Comparison of ENCODE assay signal across 8 cellular contexts in genomic region chr1:211676106-211676583, GRCh38. TPM values are rescaled to one million over a fixed set of nuclear protein-coding genes. Genes with fewer than 3 reads are reported as not detected.
DNase-seq lines count a peak whose midpoint lies in the region; ATAC-seq, FAIRE-seq and TF ChIP-seq lines count a peak whose summit lies in the region.

No MANE protein-coding gene starts in this region.

- H3K9me1 ChIP-seq in K562 (ENCODE audit: control insufficient read depth, insufficient read depth, low read length), result no peaks in the 10 kb centered on the region

- 16% methylated on average over 15 of the region's 19 CpGs for WGBS in K562 (ENCODE audit: insufficient coverage, low coverage, missing lambda C conversion rate)
- WGBS in mesodermal cell (ENCODE audit: insufficient coverage in 2 of 2), 2 experiments, result 34 to 47% methylated on average over 12 to 13 of the region's 19 CpGs
- 32% methylated on average over 19 of the region's 19 CpGs for WGBS in urinary bladder

- no peak for TF ChIP-seq POLR2A in K562 (conservative IDR thresholded peaks at IDR 0.05)

- no peaks in the 10 kb centered on the region for H3K9me3 ChIP-seq in cardiac muscle cell (ENCODE audit: low read depth)
- H3K9me3 ChIP-seq in K562 (replicated peaks; ENCODE audit: control insufficient read depth, insufficient read depth, low read depth, low read length), result no peaks in the 10 kb centered on the region
- H3K9me3 ChIP-seq in mesodermal cell (ENCODE audit: control insufficient read depth, low read length), result no peaks in the 10 kb centered on the region

- no peak for TF ChIP-seq EP300 in K562 (IDR thresholded peaks at IDR 0.05; ENCODE audit: low read length)

- intact Hi-C loops in left cardiac atrium (cut with DNase I), result no loop called here
- intact Hi-C loops in K562 (cut with micrococcal nuclease), result loop anchor here (5.0 kb wide), 1 partner anchor 616 kb away; no protein-coding TSS in a partner anchor

- H3K4me3 ChIP-seq in cardiac muscle cell (peak overlapping the region; percentile 53), K562 (peak overlapping the region; percentile 75), mesodermal cell (ENCODE audit: extremely low read depth, insufficient read depth, low read length, poor library complexity, severe bottlenecking) (peak overlapping the region; percentile 77), urinary bladder (ENCODE audit: low read depth, low read length) (peak overlapping the region; percentile 42)

- DNase-seq in cardiac muscle cell (ENCODE audit: low read depth in 1 of 2, low spot score in 1 of 2) (no peak), left cardiac atrium (no peak), K562 (ENCODE audit: extremely low read depth in 1 of 4, low spot score in 3 of 4) (no peak), mucosa of gallbladder (ENCODE audit: low spot score) (no peak)
- no peak for DNase-seq in stimulated activated CD4-positive, alpha-beta T cell treated with anti-CD3 and anti-CD28 coated beads, Interleukin-2, amount 100 ng/mL, for 24 hours

- ATAC-seq in left cardiac atrium, result no peak
- no peak for ATAC-seq in K562
- no peak for ATAC-seq in GM18867 (IDR thresholded peaks at IDR 0.05; ENCODE audit: unreplicated experiment)

- TF ChIP-seq CTCF in cardiac muscle cell (IDR thresholded peaks at IDR 0.05; ENCODE audit: low read depth, low read length) (no peak), K562 (IDR thresholded peaks at IDR 0.05 in 2 of 3, conservative IDR thresholded peaks at IDR 0.05 in 1 of 3; ENCODE audit: insufficient read depth in 2 of 3, low read depth in 1 of 3, low read length in 3 of 3) (no peak)

- H2AFZ ChIP-seq in K562 (ENCODE audit: low read depth, low read length), result peak overlapping the region; percentile 90

- H3K27me3 ChIP-seq in cardiac muscle cell, result no peaks in the 10 kb centered on the region
- no peaks in the 10 kb centered on the region for H3K27me3 ChIP-seq in K562 (ENCODE audit: control insufficient read depth in 2 of 2, insufficient read depth in 2 of 2, low read length in 2 of 2)

- in situ Hi-C loops in K562 (cut with MboI), result loop anchor here (5.0 to 25.0 kb wide), 3 partner anchors 361 to 776 kb away; partner anchors contain the start of genes DTL and INTS7

- POLR2A ChIA-PET in K562 (lab: Yijun Ruan, JAX), result interaction anchor here (0.5 to 2.5 kb wide), 13 partner anchors 9 to 781 kb away, joined by 3 to 25 read pairs (median 5); partner anchors contain the start of genes DTL and INTS7

- peaks cover 22% of the 10 kb centered on the region for H3K79me2 ChIP-seq in K562 (ENCODE audit: control insufficient read depth, insufficient read depth, low read length)

- no TSS peak for BruUV-seq in K562 (replicated peaks; lab: Mats Ljungman, UMichigan)

- H3K4me1 ChIP-seq in cardiac muscle cell (ENCODE audit: low read depth) (peaks cover 6% of the 10 kb centered on the region), K562 (replicated peaks in 1 of 2; ENCODE audit: control insufficient read depth in 2 of 2, insufficient read depth in 2 of 2, low read length in 2 of 2) (peaks cover 10 to 16% of the 10 kb centered on the region in 2 experiments; a peak in 4 of 5 replicates), mesodermal cell (ENCODE audit: control insufficient read depth, insufficient read depth, low read length, poor library complexity, severe bottlenecking) (no peaks in the 10 kb centered on the region), urinary bladder (ENCODE audit: insufficient read depth) (no peaks in the 10 kb centered on the region)

- no peak for TF ChIP-seq RAD21 in K562 (CRISPR knock-in tag; conservative IDR thresholded peaks at IDR 0.05 in 1 of 2, IDR thresholded peaks at IDR 0.05 in 1 of 2)

- no peak overlapping the region for H3K27ac ChIP-seq in cardiac muscle cell
- peak overlapping the region; percentile 88 for H3K27ac ChIP-seq in K562 (ENCODE audit: extremely low read depth, low read depth, low read length)
- peak overlapping the region; percentile 86 for H3K27ac ChIP-seq in mesodermal cell (ENCODE audit: low read depth, low read length, severe bottlenecking)
- no peak overlapping the region for H3K27ac ChIP-seq in urinary bladder (ENCODE audit: low read depth)

- CTCF ChIA-PET in K562 (lab: Yijun Ruan, JAX; ENCODE audit: low intra/inter-chr PET ratio), result no interaction called here

- peak overlapping the region; percentile 87 to 95 for H3K9ac ChIP-seq in K562 (ENCODE audit: insufficient read depth in 1 of 2, low read depth in 2 of 2, low read length in 2 of 2)

- no peak for FAIRE-seq in K562 (lab: Jason Lieb, UNC)

- H3K4me2 ChIP-seq in K562 (ENCODE audit: insufficient read depth, low read length), result peak overlapping the region; percentile 91

- no peaks in the 10 kb centered on the region for H4K20me1 ChIP-seq in K562 (replicated peaks; ENCODE audit: control insufficient read depth, insufficient read depth, low read length)

- H3K36me3 ChIP-seq in cardiac muscle cell, result no peaks in the 10 kb centered on the region
- peaks cover 27% of the 10 kb centered on the region for H3K36me3 ChIP-seq in K562 (ENCODE audit: control insufficient read depth, insufficient read depth, low read length)
- H3K36me3 ChIP-seq in mesodermal cell (ENCODE audit: control insufficient read depth, insufficient read depth, low read length), result peaks cover 18% of the 10 kb centered on the region
- no peaks in the 10 kb centered on the region for H3K36me3 ChIP-seq in urinary bladder (ENCODE audit: insufficient read depth)

TF ChIP-seq in K562, 482 proteins besides CTCF, POLR2A, EP300 and RAD21 (continues in another document):
- TF ChIP-seq ZNF175 (CRISPR knock-in tag; IDR thresholded peaks at IDR 0.05; ENCODE audit: low read depth), result peak; percentile 66; the same call in 1 of the 2 replicates
- TF ChIP-seq TRIM28 (IDR thresholded peaks at IDR 0.05), result no peak
- no peak for TF ChIP-seq PTRF (tag; IDR thresholded peaks at IDR 0.05)
- TF ChIP-seq ZNF354B (CRISPR knock-in tag; IDR thresholded peaks at IDR 0.05), result no peak
- no peak for TF ChIP-seq ZNF696 (CRISPR knock-in tag; conservative IDR thresholded peaks at IDR 0.05)
- TF ChIP-seq CHD1 (IDR thresholded peaks at IDR 0.05; ENCODE audit: low read length), result no peak
- TF ChIP-seq PYGO2 (tag; IDR thresholded peaks at IDR 0.05), result no peak
- no peak for TF ChIP-seq HCFC1 (IDR thresholded peaks at IDR 0.05; ENCODE audit: low read depth, low read length)
- no peak for TF ChIP-seq CHCHD3 (CRISPR knock-in tag; IDR thresholded peaks at IDR 0.05)
- peak in 1 of 2 experiments; percentile 7; a peak in 2 of 4 replicates for TF ChIP-seq ARNT (IDR thresholded peaks at IDR 0.05)
- no peak for TF ChIP-seq ZNF780A (CRISPR knock-in tag; IDR thresholded peaks at IDR 0.05)
- 0 out of 2 replicates have a peak, but pooled peaks have one; percentile 7 for TF ChIP-seq SUPT5H (IDR thresholded peaks at IDR 0.05)
- TF ChIP-seq MYNN (IDR thresholded peaks at IDR 0.05), result no peak
- TF ChIP-seq MYNN (CRISPR knock-in tag; IDR thresholded peaks at IDR 0.05), result no peak
- TF ChIP-seq HNRNPLL (IDR thresholded peaks at IDR 0.05; ENCODE audit: low read depth, low read length, poor library complexity, severe bottlenecking), result no peak
- no peak for TF ChIP-seq FOXK2 (conservative IDR thresholded peaks at IDR 0.05 in 1 of 2, IDR thresholded peaks at IDR 0.05 in 1 of 2; ENCODE audit: low read depth in 2 of 2)
- no peak for TF ChIP-seq MXI1 (IDR thresholded peaks at IDR 0.05; ENCODE audit: low read depth, low read length)

RNA-seq across cellular contexts. Expression of gene NEK2, which starts 0.7 kb away (rescaled TPM):
- 4.1 and 51.2 TPM in 2 replicates for total RNA-seq in cardiac muscle cell
- polyA plus RNA-seq in cardiac muscle cell, result 6.7 and 49.0 TPM in 2 replicates
- total RNA-seq in left cardiac atrium, result under 1 TPM; 0.18 to 0.68 TPM
- total RNA-seq in K562 (2011; cell fraction: chromatin; rRNA removed; ENCODE audit: low replicate concordance), result 18.3 and 46.6 TPM in 2 replicates
- 15.0 and 17.2 TPM in 2 replicates for total RNA-seq in K562 (2011; cell fraction: nucleolus; rRNA removed)
- 22.6 and 23.8 TPM in 2 replicates for total RNA-seq in K562 (2011; cell fraction: nucleoplasm; rRNA removed)
- 54.4 and 65.8 TPM in 2 replicates for total RNA-seq in K562 (2014; rRNA removed)
- 74.7 and 85.7 TPM in 2 replicates for total RNA-seq in K562 (2014; rRNA removed; fragmentation: Illumina TruSeq; extraction: Trizol)
- 64.5 and 72.1 TPM in 2 replicates for total RNA-seq in K562 (2015; rRNA removed; fragmentation: Illumina TruSeq; extraction: Trizol)
- 45.6 and 52.8 TPM in 2 replicates for total RNA-seq in K562 (2021)
- polyA plus RNA-seq in K562 (2011; rRNA removed), result 53.3 and 69.7 TPM in 2 replicates
- polyA plus RNA-seq in K562 (2011; cell fraction: cytosol; rRNA removed), result 17.1 and 29.6 TPM in 2 replicates
- polyA plus RNA-seq in K562 (2011; cell fraction: nucleus; rRNA removed), result 24.2 and 25.4 TPM in 2 replicates
- polyA plus RNA-seq in K562 (2012), result 42.5 and 47.0 TPM in 2 replicates
- 66.4 and 75.9 TPM in 2 replicates for polyA plus RNA-seq in K562 (2014; fragmentation: Illumina TruSeq; extraction: Trizol)
- polyA plus RNA-seq in K562 (2014; fragmentation: Nextera tagmentation; extraction: Ambion mirVana), result 10 to 100 TPM; 30.0 to 38.6 TPM
- polyA plus RNA-seq in K562 (2014; rRNA removed), result 48.6 and 66.4 TPM in 2 replicates
- polyA minus RNA-seq in K562 (2011; rRNA and poly(A)+ RNA removed), result 122 and 124 TPM in 2 replicates
- 30.9 and 39.3 TPM in 2 replicates for polyA minus RNA-seq in K562 (2011; cell fraction: cytosol; rRNA and poly(A)+ RNA removed)
- polyA minus RNA-seq in K562 (2011; cell fraction: nucleus; rRNA and poly(A)+ RNA removed), result 23.6 and 35.4 TPM in 2 replicates
- 34.9 TPM for polyA plus RNA-seq in mesodermal cell (2013, experiment 1 of 2)
- polyA plus RNA-seq in mesodermal cell (2013, experiment 2 of 2), result 46.2 TPM
- total RNA-seq in urinary bladder, result 13.1 TPM
- polyA plus RNA-seq in urinary bladder, result 0.18 TPM
- 1.3 TPM for total RNA-seq in mucosa of gallbladder

Comparison
In these comparisons a context has a peak if more than half of its experiments do, and no peak if none do; other contexts are left out.
1. H3K27ac ChIP-seq: peak in K562 (single experiment) and mesodermal cell (single experiment); none in cardiac muscle cell (single experiment) and urinary bladder (single experiment).
2. Peak in every context shown above with its lines, with median percentiles within 50 percentile points of each other: H3K4me3 ChIP-seq.